In genomic region chr4:26779224-26779623, GRCh38 we compare ENCODE assay signal across 20 cellular contexts.
"Had no signal": no experiment of that assay in that cellular context is flagged by ENCODE, and none has a peak within 500 bp of the region (broad histone marks: within the 10 kb centered on the region; RNA-seq: fewer than 3 reads in every experiment).

No MANE protein-coding gene starts in this region.

- H3K27ac ChIP-seq: body of pancreas, gastrocnemius medialis, spleen, upper lobe of left lung had no signal

- ATAC-seq: activated T-cell treated with anti-CD3 and anti-CD28 coated beads, Interleukin-2, amount 50 U/mL, for 4 hours; body of pancreas; gastrocnemius medialis; natural killer cell; WTC11 had no signal

- H3K36me3 ChIP-seq: thoracic aorta had no signal

- H3K9me3 ChIP-seq: body of pancreas, gastrocnemius medialis had no signal

- H3K4me1 ChIP-seq: body of pancreas, gastrocnemius medialis, spleen, upper lobe of left lung had no signal

- H3K27me3 ChIP-seq: body of pancreas, gastrocnemius medialis, spleen, upper lobe of left lung had no signal

- DNase-seq: activated CD8-positive, alpha-beta memory T cell treated with anti-CD3 and anti-CD28 coated beads for 24 hours; activated CD8-positive, alpha-beta memory T cell treated with anti-CD3 and anti-CD28 coated beads, Interleukin-2, amount 50 U/mL, for 4 hours; activated naive CD4-positive, alpha-beta T cell; activated naive CD8-positive, alpha-beta T cell treated with anti-CD3 and anti-CD28 coated beads, Interleukin-2, amount 10 ng/mL, durations not matched to agents 7 days and 5 days; activated T-cell treated with anti-CD3 and anti-CD28 coated beads, Interleukin-2, amount 50 U/mL, for 4 hours; caudate nucleus; effector CD4-positive, alpha-beta T cell; gastrocnemius medialis; hippocampal formation; midbrain; natural killer cell; retina; spleen; stimulated activated CD4-positive, alpha-beta T cell treated with anti-CD3 and anti-CD28 coated beads, Interleukin-4, amount 100 ng/mL, for 1 hour; stimulated activated naive CD4-positive, alpha-beta T cell; T-helper 9 cell; upper lobe of left lung had no signal

- H3K4me3 ChIP-seq: body of pancreas, gastrocnemius medialis, spleen, thoracic aorta, upper lobe of left lung had no signal
